In the genomic region with DNA sequence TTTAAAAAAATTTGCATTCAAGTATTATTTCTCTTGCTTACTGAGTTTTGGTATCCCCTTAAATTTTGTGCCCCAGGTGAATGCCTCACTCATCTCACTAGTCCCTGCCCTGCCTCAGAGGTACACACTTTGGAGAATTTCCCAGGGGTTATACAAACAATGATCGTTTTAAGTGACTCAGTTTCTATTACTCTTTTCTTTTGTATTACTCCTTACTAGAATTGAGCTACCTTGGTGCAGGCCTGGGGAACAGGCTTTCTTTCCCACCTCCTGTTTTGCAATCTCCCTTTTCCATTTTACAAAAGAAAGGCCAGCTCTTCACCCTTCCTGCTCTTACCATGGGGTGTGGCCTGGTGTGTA, we compare ENCODE assay signal across 19 cellular contexts. TPM values are rescaled to one million over a fixed set of nuclear protein-coding genes. Genes with fewer than 3 reads are reported as not detected.
"Had no signal": no experiment of that assay in that cellular context is flagged by ENCODE, and none has a peak within 500 bp of the region (broad histone marks: within the 10 kb centered on the region; RNA-seq: fewer than 3 reads in every experiment).

No MANE protein-coding gene starts in this region.

- H3K9me3 ChIP-seq: gastroesophageal sphincter, psoas muscle, stomach, thyroid gland, upper lobe of left lung had no signal

- H3K4me3 Mint-ChIP-seq: activated CD4-positive, alpha-beta memory T cell treated with anti-CD3 and anti-CD28 coated beads, Interleukin-2, amount 10 ng/mL, durations not matched to agents 7 days and 5 days; dendritic cell treated with granulocyte-macrophage colony-stimulating factor and Interleukin-4, amounts not matched to agents 40 ng/mL and 50 ng/mL, for 4 days; memory B cell; stimulated activated naive B cell treated with anti-CD40 and anti-IgM and Interleukin-4, amounts not matched to agents 10 μg/mL and 1 μg/mL and 100 μg/mL, for 72 hours had no signal

- H3K36me3 ChIP-seq: stomach, thyroid gland, upper lobe of left lung, WERI-Rb-1 had no signal

- DNase-seq: activated gamma-delta T cell had no signal

- H3K9ac ChIP-seq: parathyroid adenoma had no signal

- H3K27ac ChIP-seq: hepatocyte, parathyroid adenoma, psoas muscle, thyroid gland, WERI-Rb-1 had no signal

- H3K27ac Mint-ChIP-seq: activated CD4-positive, alpha-beta memory T cell treated with anti-CD3 and anti-CD28 coated beads, Interleukin-2, amount 10 ng/mL, durations not matched to agents 7 days and 5 days; activated T-cell treated with anti-CD3 and anti-CD28 coated beads, Interleukin-2, amount 50 U/mL, for 24 hours; memory B cell had no signal

- H3K9me3 Mint-ChIP-seq: activated CD4-positive, alpha-beta memory T cell treated with anti-CD3 and anti-CD28 coated beads, Interleukin-2, amount 10 ng/mL, durations not matched to agents 7 days and 5 days; activated CD4-positive, alpha-beta T cell treated with anti-CD3 and anti-CD28 coated beads, Interleukin-2, amount 10 ng/mL, durations not matched to agents 7 days and 5 days; activated T-cell treated with anti-CD3 and anti-CD28 coated beads, Interleukin-2, amount 50 U/mL, for 24 hours; central memory CD8-positive, alpha-beta T cell; dendritic cell treated with granulocyte-macrophage colony-stimulating factor and Interleukin-4, amounts not matched to agents 40 ng/mL and 50 ng/mL, for 4 days; memory B cell; naive thymus-derived CD8-positive, alpha-beta T cell; neural crest cell; stimulated activated naive B cell treated with anti-CD40 and anti-IgM and Interleukin-4, amounts not matched to agents 10 μg/mL and 1 μg/mL and 100 μg/mL, for 72 hours had no signal

- H3K79me2 ChIP-seq: hepatocyte, parathyroid adenoma had no signal

- H3K4me3 ChIP-seq: gastroesophageal sphincter, hepatocyte, psoas muscle, thyroid gland, upper lobe of left lung had no signal

- H3K36me3 Mint-ChIP-seq: memory B cell; stimulated activated naive B cell treated with anti-CD40 and anti-IgM and Interleukin-4, amounts not matched to agents 10 μg/mL and 1 μg/mL and 100 μg/mL, for 72 hours had no signal

- H3K27me3 ChIP-seq: gastroesophageal sphincter, thyroid gland, upper lobe of left lung had no signal

- H2AFZ ChIP-seq: hepatocyte had no signal

RNA-seq across cellular contexts. Expression of a gene that starts 12.0 kb away (rescaled TPM):
- total RNA-seq: activated CD4-positive, alpha-beta memory T cell treated with anti-CD3 and anti-CD28 coated beads, Interleukin-2, amount 10 ng/mL, durations not matched to agents 7 days and 5 days; neural crest cell; smooth muscle cell had no signal
- polyA plus RNA-seq: naive thymus-derived CD8-positive, alpha-beta T cell; smooth muscle cell had no signal
